Comparison of ENCODE assay signal across 1 cellular context in genomic region chr6:52307900-52308372, GRCh38.
TF ChIP-seq lines count a peak whose summit lies in the region.

No MANE protein-coding gene starts in this region.

TF ChIP-seq in GM23338, 12 proteins besides CTCF, POLR2A, EP300 and RAD21 (continued from another document):
- TF ChIP-seq, protein P1, sequence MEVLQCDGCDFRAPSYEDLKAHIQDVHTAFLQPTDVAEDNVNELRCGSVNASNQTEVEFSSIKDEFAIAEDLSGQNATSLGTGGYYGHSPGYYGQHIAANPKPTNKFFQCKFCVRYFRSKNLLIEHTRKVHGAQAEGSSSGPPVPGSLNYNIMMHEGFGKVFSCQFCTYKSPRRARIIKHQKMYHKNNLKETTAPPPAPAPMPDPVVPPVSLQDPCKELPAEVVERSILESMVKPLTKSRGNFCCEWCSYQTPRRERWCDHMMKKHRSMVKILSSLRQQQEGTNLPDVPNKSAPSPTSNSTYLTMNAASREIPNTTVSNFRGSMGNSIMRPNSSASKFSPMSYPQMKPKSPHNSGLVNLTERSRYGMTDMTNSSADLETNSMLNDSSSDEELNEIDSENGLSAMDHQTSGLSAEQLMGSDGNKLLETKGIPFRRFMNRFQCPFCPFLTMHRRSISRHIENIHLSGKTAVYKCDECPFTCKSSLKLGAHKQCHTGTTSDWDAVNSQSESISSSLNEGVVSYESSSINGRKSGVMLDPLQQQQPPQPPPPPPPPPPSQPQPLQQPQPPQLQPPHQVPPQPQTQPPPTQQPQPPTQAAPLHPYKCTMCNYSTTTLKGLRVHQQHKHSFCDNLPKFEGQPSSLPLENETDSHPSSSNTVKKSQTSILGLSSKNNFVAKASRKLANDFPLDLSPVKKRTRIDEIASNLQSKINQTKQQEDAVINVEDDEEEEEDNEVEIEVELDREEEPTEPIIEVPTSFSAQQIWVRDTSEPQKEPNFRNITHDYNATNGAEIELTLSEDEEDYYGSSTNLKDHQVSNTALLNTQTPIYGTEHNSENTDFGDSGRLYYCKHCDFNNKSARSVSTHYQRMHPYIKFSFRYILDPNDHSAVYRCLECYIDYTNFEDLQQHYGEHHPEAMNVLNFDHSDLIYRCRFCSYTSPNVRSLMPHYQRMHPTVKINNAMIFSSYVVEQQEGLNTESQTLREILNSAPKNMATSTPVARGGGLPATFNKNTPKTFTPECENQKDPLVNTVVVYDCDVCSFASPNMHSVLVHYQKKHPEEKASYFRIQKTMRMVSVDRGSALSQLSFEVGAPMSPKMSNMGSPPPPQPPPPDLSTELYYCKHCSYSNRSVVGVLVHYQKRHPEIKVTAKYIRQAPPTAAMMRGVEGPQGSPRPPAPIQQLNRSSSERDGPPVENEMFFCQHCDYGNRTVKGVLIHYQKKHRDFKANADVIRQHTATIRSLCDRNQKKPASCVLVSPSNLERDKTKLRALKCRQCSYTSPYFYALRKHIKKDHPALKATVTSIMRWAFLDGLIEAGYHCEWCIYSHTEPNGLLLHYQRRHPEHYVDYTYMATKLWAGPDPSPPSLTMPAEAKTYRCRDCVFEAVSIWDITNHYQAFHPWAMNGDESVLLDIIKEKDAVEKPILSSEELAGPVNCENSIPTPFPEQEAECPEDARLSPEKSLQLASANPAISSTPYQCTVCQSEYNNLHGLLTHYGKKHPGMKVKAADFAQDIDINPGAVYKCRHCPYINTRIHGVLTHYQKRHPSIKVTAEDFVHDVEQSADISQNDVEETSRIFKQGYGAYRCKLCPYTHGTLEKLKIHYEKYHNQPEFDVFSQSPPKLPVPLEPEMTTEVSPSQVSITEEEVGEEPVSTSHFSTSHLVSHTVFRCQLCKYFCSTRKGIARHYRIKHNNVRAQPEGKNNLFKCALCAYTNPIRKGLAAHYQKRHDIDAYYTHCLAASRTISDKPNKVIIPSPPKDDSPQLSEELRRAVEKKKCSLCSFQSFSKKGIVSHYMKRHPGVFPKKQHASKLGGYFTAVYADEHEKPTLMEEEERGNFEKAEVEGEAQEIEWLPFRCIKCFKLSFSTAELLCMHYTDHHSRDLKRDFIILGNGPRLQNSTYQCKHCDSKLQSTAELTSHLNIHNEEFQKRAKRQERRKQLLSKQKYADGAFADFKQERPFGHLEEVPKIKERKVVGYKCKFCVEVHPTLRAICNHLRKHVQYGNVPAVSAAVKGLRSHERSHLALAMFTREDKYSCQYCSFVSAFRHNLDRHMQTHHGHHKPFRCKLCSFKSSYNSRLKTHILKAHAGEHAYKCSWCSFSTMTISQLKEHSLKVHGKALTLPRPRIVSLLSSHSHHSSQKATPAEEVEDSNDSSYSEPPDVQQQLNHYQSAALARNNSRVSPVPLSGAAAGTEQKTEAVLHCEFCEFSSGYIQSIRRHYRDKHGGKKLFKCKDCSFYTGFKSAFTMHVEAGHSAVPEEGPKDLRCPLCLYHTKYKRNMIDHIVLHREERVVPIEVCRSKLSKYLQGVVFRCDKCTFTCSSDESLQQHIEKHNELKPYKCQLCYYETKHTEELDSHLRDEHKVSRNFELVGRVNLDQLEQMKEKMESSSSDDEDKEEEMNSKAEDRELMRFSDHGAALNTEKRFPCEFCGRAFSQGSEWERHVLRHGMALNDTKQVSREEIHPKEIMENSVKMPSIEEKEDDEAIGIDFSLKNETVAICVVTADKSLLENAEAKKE (CRISPR knock-in tag; IDR thresholded peaks at IDR 0.05): no peak
- no peak for TF ChIP-seq ZNF114 (CRISPR knock-in tag; IDR thresholded peaks at IDR 0.05)
- TF ChIP-seq EZH2 (IDR thresholded peaks at IDR 0.05; ENCODE audit: low read depth, unreplicated experiment): no peak
- TF ChIP-seq NANOG (IDR thresholded peaks at IDR 0.05; ENCODE audit: borderline replicate concordance): no peak
- no peak for TF ChIP-seq POLR2AphosphoS5 (IDR thresholded peaks at IDR 0.05; ENCODE audit: low read depth)
